In the genomic region with DNA sequence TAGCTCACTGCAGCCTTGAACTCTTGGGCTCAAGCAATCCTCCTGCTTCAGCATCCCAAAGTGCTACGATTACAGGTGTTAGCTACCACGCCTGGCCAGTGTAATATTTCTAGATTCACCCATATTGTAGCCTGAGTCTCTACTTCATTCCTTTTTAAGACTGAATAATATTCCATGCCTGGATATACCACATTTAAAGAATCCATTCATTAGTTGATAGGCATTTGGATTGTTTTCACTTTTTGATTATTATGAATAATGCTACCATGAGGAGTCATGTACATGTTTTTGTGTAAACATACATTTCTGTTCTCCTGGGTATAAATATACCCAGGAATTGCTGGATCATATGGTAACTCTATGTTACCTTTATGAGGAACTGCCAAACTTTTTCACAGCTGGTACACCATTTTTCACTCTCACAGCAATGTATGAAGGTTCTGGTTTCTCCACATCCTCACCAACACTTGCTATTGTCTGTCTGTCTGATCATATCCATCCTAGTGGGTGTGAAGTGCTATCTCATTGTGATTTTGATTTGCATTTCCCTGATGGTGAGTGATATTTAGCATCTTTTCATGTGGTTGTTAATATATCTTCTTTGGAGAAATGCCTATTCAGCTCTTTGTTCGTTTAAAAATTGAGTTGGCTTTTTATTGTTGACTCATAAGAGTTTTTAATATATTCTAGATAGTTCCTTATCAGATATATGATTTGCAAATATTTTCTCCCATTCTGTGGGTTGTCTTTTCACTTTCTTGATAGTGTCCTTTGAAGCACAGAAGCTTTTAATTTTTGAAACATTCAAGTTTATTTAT, we compare ENCODE assay signal across 25 cellular contexts. TPM values are rescaled to one million over a fixed set of nuclear protein-coding genes. Genes with fewer than 3 reads are reported as not detected.
DNase-seq lines count a peak whose midpoint lies in the region; ATAC-seq, FAIRE-seq and TF ChIP-seq lines count a peak whose summit lies in the region.
"Had no signal": no experiment of that assay in that cellular context is flagged by ENCODE, and none has a peak within 500 bp of the region (broad histone marks: within the 10 kb centered on the region; RNA-seq: fewer than 3 reads in every experiment).

No MANE protein-coding gene starts in this region.

- H3K4me2 ChIP-seq in SK-N-SH (no peak overlapping the region), A549 (no peak overlapping the region), K562 (ENCODE audit: insufficient read depth, low read length) (no peak overlapping the region), mammary epithelial cell (ENCODE audit: insufficient read depth, low read depth, low read length) (no peak overlapping the region)

- POLR2A ChIA-PET in SK-N-SH (lab: Yijun Ruan, JAX) = no interaction called here
- POLR2A ChIA-PET in A549 (lab: Yijun Ruan, JAX) = no interaction called here
- POLR2A ChIA-PET in HEK293 (lab: Yijun Ruan, JAX) = no interaction called here
- POLR2A ChIA-PET in K562 (lab: Yijun Ruan, JAX) = interaction anchor here (0.7 kb wide), 1 partner anchor 19 kb away, joined by 3 read pairs; no protein-coding TSS in a partner anchor

- H3K9me1 ChIP-seq in K562 (ENCODE audit: control insufficient read depth, insufficient read depth, low read length) = no peaks in the 10 kb centered on the region

- H3K9me2 ChIP-seq in SK-N-SH = no peaks in the 10 kb centered on the region

- TF ChIP-seq POLR2A in A549 (IDR thresholded peaks at IDR 0.05; ENCODE audit: low read length) = no peak
- no peak for TF ChIP-seq POLR2A in K562 (conservative IDR thresholded peaks at IDR 0.05)

- H3K9ac ChIP-seq in SK-N-SH (no peak overlapping the region), K562 (ENCODE audit: insufficient read depth in 1 of 2, low read depth in 2 of 2, low read length in 2 of 2) (no peak overlapping the region), mammary epithelial cell (ENCODE audit: insufficient read depth, low read length) (no peak overlapping the region)
- H3K9ac ChIP-seq: BLaER1 had no signal

- DNase-seq in SK-N-SH (no peak), A549 (ENCODE audit: low read depth in 1 of 2, low spot score in 1 of 2) (no peak), K562 (ENCODE audit: extremely low read depth in 1 of 4, low spot score in 3 of 4) (no peak), RKO (ENCODE audit: low spot score) (no peak), mammary epithelial cell (no peak)
- DNase-seq: ACHN; BE2C; C1 segment of cervical spinal cord; CD4-positive, alpha-beta memory T cell; CD4-positive, CD25-positive, alpha-beta regulatory T cell; CD8-positive, alpha-beta memory T cell; COR-L47; DMS 273 treated with DMSO at 0.1 percent for 48 hours; DMS153; DMS53; DMS79; DND-41; EL; GDM1 had no signal

- dilution Hi-C loops in mammary epithelial cell (cut with HindIII; ENCODE audit: low sequenced_read_pairs) = no loop called here

- FAIRE-seq in A549 (lab: Jason Lieb, UNC) (no peak), K562 (lab: Jason Lieb, UNC) (no peak)
- FAIRE-seq: GM12878, GM19239 had no signal

- no peak for TF ChIP-seq RAD21 in SK-N-SH (IDR thresholded peaks at IDR 0.05; ENCODE audit: low read length)
- TF ChIP-seq RAD21 in A549 (conservative IDR thresholded peaks at IDR 0.05 in 1 of 2, IDR thresholded peaks at IDR 0.05 in 1 of 2) = no peak
- TF ChIP-seq RAD21 in K562 (CRISPR knock-in tag; conservative IDR thresholded peaks at IDR 0.05 in 1 of 2, IDR thresholded peaks at IDR 0.05 in 1 of 2) = no peak

- ATAC-seq in SK-N-SH treated with all-trans-retinoic acid at 6 μM for 48 hours (no peak), A549 (no peak), K562 (no peak)
- ATAC-seq: GM12878 had no signal

- H3K4me1 ChIP-seq in SK-N-SH (ENCODE audit: control insufficient read depth in 1 of 2, insufficient read depth in 2 of 2, low read depth in 1 of 2, low read length in 1 of 2) = peaks cover 0 to 14% of the 10 kb centered on the region in 2 experiments; a peak in 2 of 4 replicates
- peaks cover 3% of the 10 kb centered on the region; the same call in 1 of the 3 replicates for H3K4me1 ChIP-seq in A549
- H3K4me1 ChIP-seq in HEK293 (ENCODE audit: control insufficient read depth, insufficient read depth, low read length) = no peaks in the 10 kb centered on the region
- H3K4me1 ChIP-seq in K562 (replicated peaks in 1 of 2; ENCODE audit: control insufficient read depth in 2 of 2, insufficient read depth in 2 of 2, low read length in 2 of 2) = peaks cover 0 to under 1% of the 10 kb centered on the region in 2 experiments; a peak in 1 of 5 replicates
- peaks cover 7% of the 10 kb centered on the region for H3K4me1 ChIP-seq in mammary epithelial cell (ENCODE audit: insufficient read depth, low read length)
- H3K4me1 ChIP-seq: BE2C had no signal

- no peaks in the 10 kb centered on the region for H4K20me1 ChIP-seq in SK-N-SH (ENCODE audit: insufficient read depth)
- H4K20me1 ChIP-seq in K562 (replicated peaks; ENCODE audit: control insufficient read depth, insufficient read depth, low read length) = no peaks in the 10 kb centered on the region
- no peaks in the 10 kb centered on the region for H4K20me1 ChIP-seq in mammary epithelial cell (ENCODE audit: insufficient read depth, low read length)

- no peak overlapping the region for H2AFZ ChIP-seq in SK-N-SH (ENCODE audit: low read depth)
- no peak overlapping the region for H2AFZ ChIP-seq in K562 (ENCODE audit: low read depth, low read length)
- H2AFZ ChIP-seq in mammary epithelial cell (ENCODE audit: low read depth, low read length) = no peak overlapping the region

- no peaks in the 10 kb centered on the region; the same call in 1 of the 2 replicates for H3K79me2 ChIP-seq in SK-N-SH (ENCODE audit: insufficient read depth)
- H3K79me2 ChIP-seq in K562 (ENCODE audit: control insufficient read depth, insufficient read depth, low read length) = peaks cover 3% of the 10 kb centered on the region; the same call in 1 of the 3 replicates
- H3K79me2 ChIP-seq in mammary epithelial cell (ENCODE audit: insufficient read depth, low read length) = peaks cover 40% of the 10 kb centered on the region

- H3K36me3 ChIP-seq in SK-N-SH (replicated peaks in 1 of 2; ENCODE audit: control insufficient read depth in 1 of 2, insufficient read depth in 2 of 2, low read length in 1 of 2) (no peaks in the 10 kb centered on the region), HEK293 (ENCODE audit: control insufficient read depth in 2 of 2, insufficient read depth in 1 of 2, low read length in 2 of 2) (no peaks in the 10 kb centered on the region), K562 (ENCODE audit: control insufficient read depth, insufficient read depth, low read length) (no peaks in the 10 kb centered on the region), mammary epithelial cell (ENCODE audit: insufficient read depth, low read length) (no peaks in the 10 kb centered on the region)
- H3K36me3 ChIP-seq: BE2C, BLaER1 had no signal

- in situ Hi-C loops in K562 (cut with MboI) (no loop called here), mammary epithelial cell (cut with MboI; ENCODE audit: low sequenced_read_pairs in 2 of 2) (no loop called here)

- TF ChIP-seq CTCF in SK-N-SH (IDR thresholded peaks at IDR 0.05) (no peak), A549 (IDR thresholded peaks at IDR 0.05) (no peak), HEK293 (tag by site-specific recombination; IDR thresholded peaks at IDR 0.05) (no peak), K562 (IDR thresholded peaks at IDR 0.05 in 2 of 3, conservative IDR thresholded peaks at IDR 0.05 in 1 of 3; ENCODE audit: insufficient read depth in 2 of 3, low read depth in 1 of 3, low read length in 3 of 3) (no peak), mammary epithelial cell (conservative IDR thresholded peaks at IDR 0.05 in 1 of 2, IDR thresholded peaks at IDR 0.05 in 1 of 2; ENCODE audit: extremely low read depth in 1 of 2, insufficient read depth in 1 of 2, low read depth in 1 of 2, low read length in 2 of 2) (no peak)

- CTCF ChIA-PET in SK-N-SH (lab: Yijun Ruan, JAX) (interaction anchor here (0.6 to 1.5 kb wide), 4 partner anchors 9 to 93 kb away, joined by 3 read pairs; no protein-coding TSS in a partner anchor), A549 (lab: Yijun Ruan, JAX) (interaction anchor here (1.0 to 1.6 kb wide), 2 partner anchors 15 to 311 kb away, joined by 3 to 4 read pairs; no protein-coding TSS in a partner anchor), HEK293 (lab: Yijun Ruan, JAX) (interaction anchor here (0.7 kb wide), 1 partner anchor 137 kb away, joined by 3 read pairs; no protein-coding TSS in a partner anchor), K562 (lab: Yijun Ruan, JAX; ENCODE audit: low intra/inter-chr PET ratio) (no interaction called here), mammary epithelial cell (lab: Charles Lee; ENCODE audit: low non-redundant PET) (no interaction called here)

- 83% methylated on average over 3 of the region's 3 CpGs for WGBS in SK-N-SH (ENCODE audit: low lambda C conversion rate)
- 75% methylated on average over 3 of the region's 3 CpGs for WGBS in A549 (ENCODE audit: missing lambda C conversion rate)
- WGBS in K562 (ENCODE audit: insufficient coverage, low coverage, missing lambda C conversion rate) = 65% methylated on average over 3 of the region's 3 CpGs
- 97% methylated on average over 3 of the region's 3 CpGs for WGBS in mammary epithelial cell (ENCODE audit: low coverage, missing lambda C conversion rate)

- TF ChIP-seq EP300 in SK-N-SH (IDR thresholded peaks at IDR 0.05; ENCODE audit: borderline replicate concordance in 1 of 2, low read depth in 1 of 2, low read length in 1 of 2) (no peak), A549 (IDR thresholded peaks at IDR 0.05) (no peak), K562 (IDR thresholded peaks at IDR 0.05; ENCODE audit: low read length) (no peak)

- H3K27me3 ChIP-seq in SK-N-SH (ENCODE audit: insufficient read depth) = no peaks in the 10 kb centered on the region
- H3K27me3 ChIP-seq in K562 (ENCODE audit: control insufficient read depth in 2 of 2, insufficient read depth in 2 of 2, low read length in 2 of 2) = no peaks in the 10 kb centered on the region
- no peaks in the 10 kb centered on the region for H3K27me3 ChIP-seq in mammary epithelial cell (ENCODE audit: insufficient read depth, low read length)
- H3K27me3 ChIP-seq: BE2C, BLaER1 had no signal

- BruUV-seq in K562 (replicated peaks; lab: Mats Ljungman, UMichigan) = no TSS peak
- no TSS peak for BruUV-seq in mammary epithelial cell (replicated peaks; lab: Mats Ljungman, UMichigan)

- H3K4me3 ChIP-seq in SK-N-SH (ENCODE audit: low read depth in 2 of 2, low read length in 1 of 2) (no peak overlapping the region), A549 (no peak overlapping the region), HEK293 (ENCODE audit: low read depth, low read length) (no peak overlapping the region), K562 (no peak overlapping the region), mammary epithelial cell (replicated peaks in 1 of 3; ENCODE audit: insufficient read depth in 1 of 3, low read depth in 2 of 3, low read length in 3 of 3) (no peak overlapping the region)
- H3K4me3 ChIP-seq: BLaER1, GM12878 had no signal

- H3K27ac ChIP-seq in SK-N-SH (ENCODE audit: low read depth in 2 of 2, low read length in 1 of 2) = no peak overlapping the region
- H3K27ac ChIP-seq in A549 = no peak overlapping the region
- no peak overlapping the region for H3K27ac ChIP-seq in HEK293 (ENCODE audit: extremely low read depth, low read depth, low read length)
- H3K27ac ChIP-seq in K562 (ENCODE audit: extremely low read depth, low read depth, low read length) = no peak overlapping the region
- no peak overlapping the region for H3K27ac ChIP-seq in mammary epithelial cell (ENCODE audit: insufficient read depth, low read depth, low read length)
- H3K27ac ChIP-seq: 22Rv1, BLaER1 had no signal

- intact Hi-C loops in K562 (cut with micrococcal nuclease) = no loop called here
- intact Hi-C loops in mammary epithelial cell (cut with micrococcal nuclease) = no loop called here

- H3K9me3 ChIP-seq in SK-N-SH (no peaks in the 10 kb centered on the region), A549 (no peaks in the 10 kb centered on the region), HEK293 (ENCODE audit: control insufficient read depth, insufficient read depth, low read depth, low read length) (no peaks in the 10 kb centered on the region), K562 (replicated peaks; ENCODE audit: control insufficient read depth, insufficient read depth, low read depth, low read length) (no peaks in the 10 kb centered on the region), mammary epithelial cell (replicated peaks; ENCODE audit: insufficient read depth, low read length) (no peaks in the 10 kb centered on the region)
- H3K9me3 ChIP-seq: BE2C had no signal

- no peaks in the 10 kb centered on the region for H3F3A ChIP-seq in SK-N-SH (replicated peaks; ENCODE audit: insufficient read depth)

RNA-seq across cellular contexts. Expression of a gene that starts 32.6 kb away (rescaled TPM):
- polyA plus RNA-seq in SK-N-SH (2012; rRNA removed) (10.5 and 12.4 TPM in 2 replicates), A549 (2011; rRNA removed) (6.9 and 7.5 TPM in 2 replicates), A549 (2017; fragmentation: RNase III; extraction: RNeasy Plus Mini Kit Qiagen cat#74134 plus additional on column Dnase treatment) (6.4 to 7.3 TPM (median 6.8 TPM) in 3 replicates), K562 (2011; rRNA removed) (7.7 and 10.5 TPM in 2 replicates), K562 (2014; fragmentation: Illumina TruSeq; extraction: Trizol) (9.2 and 11.8 TPM in 2 replicates), K562 (2014; fragmentation: Nextera tagmentation; extraction: Ambion mirVana) (under 1 TPM; 0.35 to 0.52 TPM), K562 (2014; rRNA removed) (8.6 and 11.6 TPM in 2 replicates), mammary epithelial cell (13.8 TPM)
- polyA plus RNA-seq in SK-N-SH (2012; cell fraction: cytosol; rRNA removed) = 4.6 and 8.1 TPM in 2 replicates
- polyA plus RNA-seq in SK-N-SH (2012; cell fraction: nucleus; rRNA removed) = 13.3 and 17.4 TPM in 2 replicates
- 10.8 and 14.2 TPM in 2 replicates for polyA plus RNA-seq in A549 (2012; cell fraction: cytosol; rRNA removed)
- polyA plus RNA-seq in A549 (2012; cell fraction: nucleus; rRNA removed) = 16.9 and 23.9 TPM in 2 replicates
- 10.8 and 12.4 TPM in 2 replicates for polyA minus RNA-seq in A549 (2011; rRNA and poly(A)+ RNA removed)
- 13.5 and 23.2 TPM in 2 replicates for total RNA-seq in K562 (2011; cell fraction: chromatin; rRNA removed; ENCODE audit: low replicate concordance)
- total RNA-seq in K562 (2011; cell fraction: nucleolus; rRNA removed) = 18.2 and 23.6 TPM in 2 replicates
- total RNA-seq in K562 (2011; cell fraction: nucleoplasm; rRNA removed) = 9.9 and 12.0 TPM in 2 replicates
- total RNA-seq in K562 (2014; rRNA removed) (11.1 and 13.6 TPM in 2 replicates), K562 (2014; rRNA removed; fragmentation: Illumina TruSeq; extraction: Trizol) (1.3 and 2.0 TPM in 2 replicates), K562 (2015; rRNA removed; fragmentation: Illumina TruSeq; extraction: Trizol) (5.0 and 5.2 TPM in 2 replicates), K562 (2021) (11.8 and 14.9 TPM in 2 replicates), mammary epithelial cell (10 to 100 TPM in 1 of 2 donors, 1 to 10 TPM in 1; 7.0 to 15.9 TPM)
- 6.6 and 20.6 TPM in 2 replicates for polyA plus RNA-seq in K562 (2011; cell fraction: cytosol; rRNA removed)
- polyA plus RNA-seq in K562 (2011; cell fraction: nucleus; rRNA removed) = 12.8 and 19.8 TPM in 2 replicates
- 11.5 and 19.8 TPM in 2 replicates for polyA plus RNA-seq in K562 (2012)
- 6.0 and 7.0 TPM in 2 replicates for polyA minus RNA-seq in K562 (2011; rRNA and poly(A)+ RNA removed)
- 8.6 and 15.6 TPM in 2 replicates for polyA minus RNA-seq in K562 (2011; cell fraction: cytosol; rRNA and poly(A)+ RNA removed)
- polyA minus RNA-seq in K562 (2011; cell fraction: nucleus; rRNA and poly(A)+ RNA removed) = 19.1 and 22.1 TPM in 2 replicates
- 13.5 TPM for polyA minus RNA-seq in mammary epithelial cell

Comparison
In these comparisons a context has a peak if more than half of its experiments do, and no peak if none do; other contexts are left out.
1. CTCF ChIA-PET loops: an anchor here in SK-N-SH (0.6 to 1.5 kb wide), A549 (1.0 to 1.6 kb wide) and HEK293 (0.7 kb wide); none called in K562 and mammary epithelial cell.